20 cellular contexts compared by ENCODE assay signal in the genomic region with DNA sequence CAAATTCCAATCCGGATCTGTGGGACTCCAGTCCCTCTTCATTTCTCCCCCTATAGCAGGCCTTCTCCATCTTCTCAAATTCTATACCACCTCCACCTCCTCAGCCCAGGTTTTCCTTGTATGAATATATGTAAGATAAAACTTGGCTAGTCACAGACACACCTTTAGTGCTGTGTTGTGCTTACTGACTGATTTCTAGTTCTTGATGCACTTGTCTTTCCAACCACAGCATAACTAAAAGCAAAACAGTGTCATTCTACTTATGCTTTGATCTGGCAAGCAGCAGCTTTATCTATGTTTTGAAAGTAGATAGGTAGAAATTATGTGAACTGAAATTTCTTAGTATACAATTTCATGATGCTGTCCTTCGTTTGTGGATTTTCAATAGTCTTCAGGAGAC. TPM values are rescaled to one million over a fixed set of nuclear protein-coding genes. Genes with fewer than 3 reads are reported as not detected.
DNase-seq lines count a peak whose midpoint lies in the region; ATAC-seq lines count a peak whose summit lies in the region.
"Had no signal": no experiment of that assay in that cellular context is flagged by ENCODE, and none has a peak within 500 bp of the region (broad histone marks: within the 10 kb centered on the region; RNA-seq: fewer than 3 reads in every experiment).

No MANE protein-coding gene starts in this region.

- H3K27ac Mint-ChIP-seq in activated CD4-positive, alpha-beta T cell treated with anti-CD3 and anti-CD28 coated beads, Interleukin-2, amount 10 ng/mL, durations not matched to agents 24 days and 14 days, result peak overlapping the region; percentile 85
- peak overlapping the region in 5 of 7 donors; percentile 6 to 62 (median 26) for H3K27ac Mint-ChIP-seq in CD4-positive, alpha-beta memory T cell
- no peak overlapping the region for H3K27ac Mint-ChIP-seq in activated CD8-positive, alpha-beta T cell treated with anti-CD3 and anti-CD28 coated beads, Interleukin-2, amount 10 ng/mL, durations not matched to agents 7 days and 5 days
- H3K27ac Mint-ChIP-seq in naive thymus-derived CD4-positive, alpha-beta T cell, result peak overlapping the region in 8 of 9 donors; percentile 6 to 66 (median 32)

- peaks cover 28% of the 10 kb centered on the region for H3K4me1 ChIP-seq in CD4-positive, alpha-beta memory T cell (ENCODE audit: insufficient read depth, low read length)
- H3K4me1 ChIP-seq in naive thymus-derived CD4-positive, alpha-beta T cell (ENCODE audit: control insufficient read depth in 2 of 2, insufficient read depth in 2 of 2, low read length in 2 of 2), result peaks cover 16 to 31% of the 10 kb centered on the region in 2 donors
- H3K4me1 ChIP-seq: adrenal gland, lower lobe of right lung, parathyroid adenoma, right atrium auricular region had no signal

- CTCF ChIA-PET in CD4-positive, alpha-beta memory T cell (lab: Charles Lee; ENCODE audit: partially characterized antibody), result interaction anchor here (1.7 to 7.0 kb wide), 2 partner anchors 16 to 61 kb away, joined by 3 to 55 read pairs; no protein-coding TSS in a partner anchor
- CTCF ChIA-PET in activated CD8-positive, alpha-beta T cell treated with anti-CD3 and anti-CD28 coated beads, Interleukin-2, amount 10 ng/mL, durations not matched to agents 7 days and 5 days (lab: Charles Lee), result interaction anchor here (0.9 to 10.8 kb wide), 7 partner anchors 15 to 175 kb away, joined by 3 to 99 read pairs (median 4); no protein-coding TSS in a partner anchor
- CTCF ChIA-PET in naive thymus-derived CD4-positive, alpha-beta T cell (lab: Charles Lee), result interaction anchor here (1.2 kb wide), 1 partner anchor 17 kb away, joined by 3 read pairs; no protein-coding TSS in a partner anchor

- POLR2A ChIA-PET in CD4-positive, alpha-beta memory T cell (lab: Charles Lee; ENCODE audit: partially characterized antibody), result no interaction called here
- POLR2A ChIA-PET in activated CD8-positive, alpha-beta T cell treated with anti-CD3 and anti-CD28 coated beads, Interleukin-2, amount 10 ng/mL, durations not matched to agents 7 days and 5 days (lab: Charles Lee), result interaction anchor here (0.6 kb wide), 1 partner anchor 19 kb away, joined by 3 read pairs; no protein-coding TSS in a partner anchor
- POLR2A ChIA-PET in naive thymus-derived CD4-positive, alpha-beta T cell (lab: Charles Lee), result interaction anchor here (0.7 to 1.5 kb wide), 2 partner anchors 17 to 35 kb away, joined by 3 to 5 read pairs; no protein-coding TSS in a partner anchor

- no peaks in the 10 kb centered on the region for H3K9me3 Mint-ChIP-seq in activated CD4-positive, alpha-beta T cell treated with anti-CD3 and anti-CD28 coated beads, Interleukin-2, amount 10 ng/mL, durations not matched to agents 24 days and 14 days
- no peaks in the 10 kb centered on the region for H3K9me3 Mint-ChIP-seq in CD4-positive, alpha-beta memory T cell
- no peaks in the 10 kb centered on the region for H3K9me3 Mint-ChIP-seq in activated CD8-positive, alpha-beta T cell treated with anti-CD3 and anti-CD28 coated beads, Interleukin-2, amount 10 ng/mL, durations not matched to agents 7 days and 5 days (ENCODE audit: insufficient read depth)
- H3K9me3 Mint-ChIP-seq in naive thymus-derived CD4-positive, alpha-beta T cell, result no peaks in the 10 kb centered on the region

- H3K27me3 ChIP-seq in CD4-positive, alpha-beta memory T cell (ENCODE audit: insufficient read depth, low read length), result no peaks in the 10 kb centered on the region
- no peaks in the 10 kb centered on the region for H3K27me3 ChIP-seq in naive thymus-derived CD4-positive, alpha-beta T cell (ENCODE audit: control insufficient read depth in 2 of 2, insufficient read depth in 2 of 2, low read length in 2 of 2)
- H3K27me3 ChIP-seq: adrenal gland, brain microvascular endothelial cell, right atrium auricular region, spleen, stomach, tibial nerve had no signal

- DNase-seq in activated CD4-positive, alpha-beta T cell treated with anti-CD3 and anti-CD28 coated beads, Interleukin-2, amount 10 ng/mL, durations not matched to agents 24 days and 14 days, result no peak
- no peak for DNase-seq in activated CD4-positive, alpha-beta T cell treated with anti-CD3 and anti-CD28 coated beads, Interleukin-2, amount 50 U/mL, for 1 hour
- no peak for DNase-seq in CD4-positive, alpha-beta memory T cell
- no peak for DNase-seq in activated CD8-positive, alpha-beta T cell treated with anti-CD3 and anti-CD28 coated beads, Interleukin-2, amount 10 ng/mL, durations not matched to agents 7 days and 5 days
- DNase-seq in naive thymus-derived CD4-positive, alpha-beta T cell, result peak in 3 of 9 donors; percentile 27 to 48 (median 28)
- DNase-seq in HuH-7 (ENCODE audit: low spot score) (no peak), NK-92 (lab: John Stamatoyannopoulos, UW; ENCODE audit: unreplicated experiment) (no peak), kidney glomerular epithelial cell (lab: John Stamatoyannopoulos, UW) (no peak)
- DNase-seq: adrenal gland; brain microvascular endothelial cell; effector CD8-positive, alpha-beta T cell; GOT3; head of caudate nucleus; lower lobe of right lung; NCI-H524; spleen; stomach had no signal

- H3K4me3 Mint-ChIP-seq in activated CD4-positive, alpha-beta T cell treated with anti-CD3 and anti-CD28 coated beads, Interleukin-2, amount 10 ng/mL, durations not matched to agents 24 days and 14 days, result peak overlapping the region; percentile 39
- H3K4me3 Mint-ChIP-seq in CD4-positive, alpha-beta memory T cell, result peak overlapping the region in 1 of 8 donors; percentile 32
- H3K4me3 Mint-ChIP-seq in activated CD8-positive, alpha-beta T cell treated with anti-CD3 and anti-CD28 coated beads, Interleukin-2, amount 10 ng/mL, durations not matched to agents 7 days and 5 days, result no peak overlapping the region
- H3K4me3 Mint-ChIP-seq in naive thymus-derived CD4-positive, alpha-beta T cell, result peak overlapping the region in 5 of 10 donors; percentile 0 to 25 (median 21)

- H3K9me3 ChIP-seq in CD4-positive, alpha-beta memory T cell (ENCODE audit: control insufficient read depth in 1 of 2, low read length in 2 of 2), result no peaks in the 10 kb centered on the region
- no peaks in the 10 kb centered on the region for H3K9me3 ChIP-seq in naive thymus-derived CD4-positive, alpha-beta T cell (ENCODE audit: control insufficient read depth in 2 of 3, low read length in 3 of 3)
- H3K9me3 ChIP-seq: adrenal gland, lower lobe of right lung, right atrium auricular region, spleen, stomach, tibial nerve had no signal

- intact Hi-C loops in activated CD4-positive, alpha-beta T cell treated with anti-CD3 and anti-CD28 coated beads, Interleukin-2, amount 10 ng/mL, durations not matched to agents 24 days and 14 days (cut with micrococcal nuclease), result loop anchor here (1.0 to 5.0 kb wide), 4 partner anchors 17 to 824 kb away; a partner anchor contains a TSS
- intact Hi-C loops in CD4-positive, alpha-beta memory T cell (cut with micrococcal nuclease), result loop anchor here (1.0 kb wide), 1 partner anchor 11 kb away; no protein-coding TSS in a partner anchor
- intact Hi-C loops in naive thymus-derived CD4-positive, alpha-beta T cell (cut with micrococcal nuclease), result loop anchor here in 1 of 2 donors (2.0 to 5.0 kb wide), 2 partner anchors 33 to 76 kb away; no protein-coding TSS in a partner anchor

- peak; percentile 26 for ATAC-seq in activated CD8-positive, alpha-beta T cell treated with anti-CD3 and anti-CD28 coated beads, Interleukin-2, amount 10 ng/mL, durations not matched to agents 7 days and 5 days
- peak; percentile 54 for ATAC-seq in naive thymus-derived CD4-positive, alpha-beta T cell
- ATAC-seq: lower lobe of right lung had no signal

- peaks cover 6% of the 10 kb centered on the region for H3K27me3 Mint-ChIP-seq in activated CD4-positive, alpha-beta T cell treated with anti-CD3 and anti-CD28 coated beads, Interleukin-2, amount 10 ng/mL, durations not matched to agents 24 days and 14 days
- no peaks in the 10 kb centered on the region for H3K27me3 Mint-ChIP-seq in CD4-positive, alpha-beta memory T cell
- no peaks in the 10 kb centered on the region for H3K27me3 Mint-ChIP-seq in activated CD8-positive, alpha-beta T cell treated with anti-CD3 and anti-CD28 coated beads, Interleukin-2, amount 10 ng/mL, durations not matched to agents 7 days and 5 days (ENCODE audit: low read depth)
- H3K27me3 Mint-ChIP-seq in naive thymus-derived CD4-positive, alpha-beta T cell, result peaks cover 0 to 1% (median 0%) of the 10 kb centered on the region in 5 donors

- no peak overlapping the region for H3K27ac ChIP-seq in CD4-positive, alpha-beta memory T cell (ENCODE audit: low read depth, low read length)
- H3K27ac ChIP-seq in naive thymus-derived CD4-positive, alpha-beta T cell (ENCODE audit: low read depth, low read length), result no peak overlapping the region
- H3K27ac ChIP-seq: adrenal gland, brain microvascular endothelial cell, lower lobe of right lung, parathyroid adenoma, right atrium auricular region, spleen, stomach, tibial nerve had no signal

- no peak overlapping the region for H3K4me3 ChIP-seq in CD4-positive, alpha-beta memory T cell (ENCODE audit: low read length in 2 of 2)
- H3K4me3 ChIP-seq in naive thymus-derived CD4-positive, alpha-beta T cell (ENCODE audit: low read length), result no peak overlapping the region
- H3K4me3 ChIP-seq: adrenal gland, lower lobe of right lung, right atrium auricular region, spleen, stomach, tibial nerve had no signal

- H3K36me3 ChIP-seq in CD4-positive, alpha-beta memory T cell (ENCODE audit: insufficient read depth, low read length), result no peaks in the 10 kb centered on the region
- H3K36me3 ChIP-seq in naive thymus-derived CD4-positive, alpha-beta T cell (ENCODE audit: control insufficient read depth in 2 of 3, insufficient read depth in 3 of 3, low read length in 3 of 3), result peaks cover 0 to 5% (median 0%) of the 10 kb centered on the region in 3 experiments

- peaks cover 34% of the 10 kb centered on the region for H3K36me3 Mint-ChIP-seq in activated CD4-positive, alpha-beta T cell treated with anti-CD3 and anti-CD28 coated beads, Interleukin-2, amount 10 ng/mL, durations not matched to agents 24 days and 14 days (ENCODE audit: low read depth)
- peaks cover 27 to 39% of the 10 kb centered on the region in 2 donors for H3K36me3 Mint-ChIP-seq in CD4-positive, alpha-beta memory T cell
- H3K36me3 Mint-ChIP-seq in activated CD8-positive, alpha-beta T cell treated with anti-CD3 and anti-CD28 coated beads, Interleukin-2, amount 10 ng/mL, durations not matched to agents 7 days and 5 days (ENCODE audit: low read depth), result peaks cover 73% of the 10 kb centered on the region
- peaks cover 4 to 30% (median 15%) of the 10 kb centered on the region in 5 donors for H3K36me3 Mint-ChIP-seq in naive thymus-derived CD4-positive, alpha-beta T cell

- H3K4me1 Mint-ChIP-seq in activated CD4-positive, alpha-beta T cell treated with anti-CD3 and anti-CD28 coated beads, Interleukin-2, amount 10 ng/mL, durations not matched to agents 24 days and 14 days, result peaks cover 49% of the 10 kb centered on the region
- peaks cover 27 to 32% (median 29%) of the 10 kb centered on the region in 4 donors for H3K4me1 Mint-ChIP-seq in CD4-positive, alpha-beta memory T cell
- H3K4me1 Mint-ChIP-seq in activated CD8-positive, alpha-beta T cell treated with anti-CD3 and anti-CD28 coated beads, Interleukin-2, amount 10 ng/mL, durations not matched to agents 7 days and 5 days (ENCODE audit: low read depth), result peaks cover 51% of the 10 kb centered on the region
- H3K4me1 Mint-ChIP-seq in naive thymus-derived CD4-positive, alpha-beta T cell, result peaks cover 25 to 52% (median 50%) of the 10 kb centered on the region in 7 donors

RNA-seq across cellular contexts. Expression of a gene that starts 47.5 kb away (rescaled TPM):
- 214 TPM in 2 replicates for total RNA-seq in activated CD4-positive, alpha-beta T cell treated with anti-CD3 and anti-CD28 coated beads, Interleukin-2, amount 10 ng/mL, durations not matched to agents 24 days and 14 days
- 100 to 1,000 TPM; 353 to 360 TPM for total RNA-seq in CD4-positive, alpha-beta memory T cell
- polyA plus RNA-seq in CD4-positive, alpha-beta memory T cell, result 100 to 1,000 TPM; 226 to 370 TPM
- 100 to 1,000 TPM; 203 to 216 TPM for total RNA-seq in activated CD8-positive, alpha-beta T cell treated with anti-CD3 and anti-CD28 coated beads, Interleukin-2, amount 10 ng/mL, durations not matched to agents 7 days and 5 days
- total RNA-seq in naive thymus-derived CD4-positive, alpha-beta T cell, result 100 to 1,000 TPM; 206 to 393 (median 314) TPM
- polyA plus RNA-seq in naive thymus-derived CD4-positive, alpha-beta T cell, result 100 to 1,000 TPM; 345 to 418 TPM
